ENCODE assay signal across 1 cellular context in the genomic region with DNA sequence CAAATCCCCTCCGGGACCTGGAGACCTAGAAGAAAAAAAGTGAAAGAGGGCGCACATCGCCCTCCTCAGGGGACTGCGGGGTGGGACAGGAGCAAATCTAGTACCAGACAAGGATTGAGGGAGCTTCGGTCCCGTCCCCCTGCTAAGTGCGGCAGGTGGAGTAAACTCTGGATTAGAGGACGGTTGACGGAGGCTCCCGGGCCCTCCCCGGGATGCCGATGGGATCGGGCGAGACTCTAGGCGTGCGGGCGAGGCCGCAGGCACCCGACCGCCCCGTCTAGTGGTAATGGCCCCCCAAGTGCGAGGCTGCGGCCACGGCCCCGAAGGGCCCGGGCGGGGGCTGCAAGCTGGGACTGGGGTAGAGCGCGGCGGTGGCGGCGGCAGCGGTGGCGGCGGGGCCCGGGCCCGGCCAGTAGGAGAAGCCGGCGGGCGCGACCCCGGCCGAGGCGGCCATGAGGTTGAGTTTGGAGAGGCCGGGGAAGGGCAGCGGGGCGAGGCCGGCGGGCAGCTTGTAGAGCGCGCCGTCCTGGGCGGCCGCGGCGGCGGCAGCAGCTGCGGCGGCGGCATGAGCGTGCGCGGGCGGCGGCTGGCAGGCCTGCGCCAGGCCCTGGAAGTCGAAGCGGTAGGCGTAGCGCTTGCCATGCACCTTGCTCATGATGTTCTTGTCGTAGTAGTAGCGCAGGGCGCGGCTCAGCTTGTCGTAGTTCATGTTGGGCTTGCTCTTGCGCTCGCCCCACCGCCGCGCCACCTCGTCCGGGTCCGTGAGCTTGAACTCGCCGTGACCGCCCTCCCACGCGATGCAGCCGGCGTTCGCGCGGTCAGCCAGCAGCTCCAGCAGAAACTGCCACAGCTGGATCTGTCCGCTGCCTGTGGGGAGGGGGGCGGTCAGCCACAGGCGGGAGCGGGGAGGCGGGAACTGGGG.
TF ChIP-seq lines count a peak whose summit lies in the region.

No MANE protein-coding gene starts in this region.

TF ChIP-seq in H1, 55 proteins besides CTCF, POLR2A, EP300 and RAD21:
- TF ChIP-seq EZH2 (IDR thresholded peaks at IDR 0.05; ENCODE audit: low read depth, low read length, severe bottlenecking) (peak; percentile 94), SP2 (IDR thresholded peaks at IDR 0.05; ENCODE audit: low read length) (no peak), RNF2 (IDR thresholded peaks at IDR 0.05; ENCODE audit: borderline replicate concordance, low read depth, low read length, missing control alignments, poor library complexity, severe bottlenecking) (peak; percentile 70), JUND (IDR thresholded peaks at IDR 0.05; ENCODE audit: low read length) (no peak), SUZ12 (IDR thresholded peaks at IDR 0.05; ENCODE audit: low read length) (peak; percentile 90), CTBP2 (IDR thresholded peaks at IDR 0.05; ENCODE audit: borderline replicate concordance, insufficient read depth, insufficient read length, low read length) (no peak), KDM4A (IDR thresholded peaks at IDR 0.05; ENCODE audit: low read depth, low read length, severe bottlenecking) (peak; percentile 9), BACH1 (IDR thresholded peaks at IDR 0.05; ENCODE audit: low read length) (no peak)
